ENCODE assay signal across 9 cellular contexts in the genomic region with DNA sequence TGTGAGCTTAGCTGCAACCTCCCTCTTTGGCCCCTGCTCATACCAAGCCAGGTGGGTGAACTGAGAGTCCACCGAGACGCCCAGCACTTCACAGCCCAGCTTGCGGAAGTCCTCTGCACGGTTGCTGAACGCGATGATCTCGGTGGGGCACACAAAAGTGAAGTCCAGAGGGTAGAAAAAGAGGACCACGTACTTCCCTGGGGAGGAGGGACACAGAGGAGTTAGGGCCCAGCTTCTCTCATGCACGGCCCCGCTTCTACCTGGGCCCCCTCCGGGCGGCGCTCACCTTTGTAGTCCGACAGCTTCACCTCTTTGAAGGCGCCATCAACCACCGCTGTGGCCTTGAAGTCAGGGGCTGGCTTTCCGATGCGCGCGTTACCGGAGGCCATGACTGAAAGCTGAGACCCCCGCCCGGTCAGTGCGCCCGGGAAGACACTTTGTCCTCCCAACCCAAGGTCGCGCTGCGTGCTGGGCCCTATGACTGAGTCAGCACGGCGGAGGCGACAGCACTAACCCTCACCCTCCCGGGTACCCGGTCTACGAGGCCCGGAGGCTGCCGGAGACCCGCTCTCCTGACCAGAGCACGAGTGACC. TPM values are rescaled to one million over a fixed set of nuclear protein-coding genes. Genes with fewer than 3 reads are reported as not detected.
DNase-seq lines count a peak whose midpoint lies in the region; ATAC-seq and TF ChIP-seq lines count a peak whose summit lies in the region.
"Had no signal": no experiment of that assay in that cellular context is flagged by ENCODE, and none has a peak within 500 bp of the region (broad histone marks: within the 10 kb centered on the region; RNA-seq: fewer than 3 reads in every experiment).

No MANE protein-coding gene starts in this region.

- peaks cover 22% of the 10 kb centered on the region for H3K4me1 Mint-ChIP-seq in activated T-helper 2 cell treated with anti-CD3 and anti-CD28 coated beads, Interferon-gamma antibody, Interleukin-2, Interleukin-4, amounts not matched to agents 10 μg/mL and 5 μg/mL and 100 μg/mL, durations not matched to agents 14 hours and 24 hours and 36 hours (ENCODE audit: low read depth)

- H3K36me3 Mint-ChIP-seq in activated T-helper 2 cell treated with anti-CD3 and anti-CD28 coated beads, Interferon-gamma antibody, Interleukin-2, Interleukin-4, amounts not matched to agents 10 μg/mL and 5 μg/mL and 100 μg/mL, durations not matched to agents 14 hours and 24 hours and 36 hours (ENCODE audit: low read depth), result peaks cover 34% of the 10 kb centered on the region

- H3K9me3 Mint-ChIP-seq in activated T-helper 2 cell treated with anti-CD3 and anti-CD28 coated beads, Interferon-gamma antibody, Interleukin-2, Interleukin-4, amounts not matched to agents 10 μg/mL and 5 μg/mL and 100 μg/mL, durations not matched to agents 14 hours and 24 hours and 36 hours, result no peaks in the 10 kb centered on the region

- peak overlapping the region; percentile 62 to 95 (median 90) for H3K27ac ChIP-seq in heart right ventricle
- H3K27ac ChIP-seq in gastrocnemius medialis, result peak overlapping the region; percentile 86 to 93 (median 90)

- peak overlapping the region; percentile 69 to 97 (median 92) for H3K4me3 ChIP-seq in heart right ventricle
- peak overlapping the region; percentile 84 to 90 (median 86) for H3K4me3 ChIP-seq in gastrocnemius medialis

- H3K27me3 ChIP-seq in heart right ventricle (peaks cover 0 to 12% (median 0%) of the 10 kb centered on the region in 7 donors), gastrocnemius medialis (no peaks in the 10 kb centered on the region)

- ATAC-seq in heart right ventricle (peak; percentile 18 to 57 (median 35)), gastrocnemius medialis (peak; percentile 10 to 21), GM18909 (IDR thresholded peaks at IDR 0.05; ENCODE audit: poor library complexity, unreplicated experiment) (no peak), GM18498 (IDR thresholded peaks at IDR 0.05; ENCODE audit: unreplicated experiment) (no peak)

- peak overlapping the region; percentile 91 for H3K4me3 Mint-ChIP-seq in activated T-helper 2 cell treated with anti-CD3 and anti-CD28 coated beads, Interferon-gamma antibody, Interleukin-2, Interleukin-4, amounts not matched to agents 10 μg/mL and 5 μg/mL and 100 μg/mL, durations not matched to agents 14 hours and 24 hours and 36 hours (ENCODE audit: low read depth)

- H3K36me3 ChIP-seq in heart right ventricle (peaks cover 0 to 41% (median 15%) of the 10 kb centered on the region in 9 donors), gastrocnemius medialis (peaks cover 0 to 22% of the 10 kb centered on the region in 2 donors)

- peak; percentile 59 for DNase-seq in activated CD8-positive, alpha-beta memory T cell treated with anti-CD3 and anti-CD28 coated beads for 24 hours
- no peak for DNase-seq in activated CD8-positive, alpha-beta memory T cell treated with anti-CD3 and anti-CD28 coated beads, Interleukin-2, amount 50 U/mL, for 4 hours
- no peak for DNase-seq in activated T-helper 2 cell treated with anti-CD3 and anti-CD28 coated beads, Interferon-gamma antibody, Interleukin-2, Interleukin-4, amounts not matched to agents 10 μg/mL and 5 μg/mL and 100 μg/mL, durations not matched to agents 14 hours and 24 hours and 36 hours (ENCODE audit: low spot score)
- DNase-seq in heart right ventricle, result peak in 1 of 2 donors; percentile 38
- DNase-seq in gastrocnemius medialis, result no peak
- DNase-seq in SW480 (ENCODE audit: low spot score), result no peak

- in situ Hi-C loops in gastrocnemius medialis (cut with MboI; ENCODE audit: low sequenced_read_pairs in 4 of 4), result no loop called here

- H3K27me3 Mint-ChIP-seq in activated T-helper 2 cell treated with anti-CD3 and anti-CD28 coated beads, Interferon-gamma antibody, Interleukin-2, Interleukin-4, amounts not matched to agents 10 μg/mL and 5 μg/mL and 100 μg/mL, durations not matched to agents 14 hours and 24 hours and 36 hours (ENCODE audit: low read depth), result no peaks in the 10 kb centered on the region

- H3K9me3 ChIP-seq in heart right ventricle, result no peaks in the 10 kb centered on the region
- no peaks in the 10 kb centered on the region for H3K9me3 ChIP-seq in gastrocnemius medialis

- no peak for TF ChIP-seq POLR2A in gastrocnemius medialis (IDR thresholded peaks at IDR 0.05)

- H3K4me1 ChIP-seq in heart right ventricle (peaks cover 2 to 37% (median 31%) of the 10 kb centered on the region in 9 donors), gastrocnemius medialis (peaks cover 11 to 25% of the 10 kb centered on the region in 2 donors)

- TF ChIP-seq CTCF in heart right ventricle (IDR thresholded peaks at IDR 0.05) (no peak), gastrocnemius medialis (IDR thresholded peaks at IDR 0.05 in 4 of 5, conservative IDR thresholded peaks at IDR 0.05 in 1 of 5) (no peak)

- H3K27ac Mint-ChIP-seq in activated T-helper 2 cell treated with anti-CD3 and anti-CD28 coated beads, Interferon-gamma antibody, Interleukin-2, Interleukin-4, amounts not matched to agents 10 μg/mL and 5 μg/mL and 100 μg/mL, durations not matched to agents 14 hours and 24 hours and 36 hours, result peak overlapping the region; percentile 87

- intact Hi-C loops in activated T-helper 2 cell treated with anti-CD3 and anti-CD28 coated beads, Interferon-gamma antibody, Interleukin-2, Interleukin-4, amounts not matched to agents 10 μg/mL and 5 μg/mL and 100 μg/mL, durations not matched to agents 14 hours and 24 hours and 36 hours (cut with micrococcal nuclease), result no loop called here
- intact Hi-C loops in heart right ventricle (cut with DNase I), result loop anchor here in 3 of 10 donors (5.0 to 10.0 kb wide), 2 partner anchors 34 to 96 kb away; no protein-coding TSS in a partner anchor
- intact Hi-C loops in gastrocnemius medialis (cut with DNase I; ENCODE audit: low total_unique reads), result no loop called here

- WGBS in heart right ventricle, 2 donors, result 6 to 9% methylated on average over 37 to 38 of the region's 38 CpGs

RNA-seq across cellular contexts. Expression of a gene that starts 0.6 kb away (rescaled TPM):
- total RNA-seq in activated T-helper 2 cell treated with anti-CD3 and anti-CD28 coated beads, Interferon-gamma antibody, Interleukin-2, Interleukin-4, amounts not matched to agents 10 μg/mL and 5 μg/mL and 100 μg/mL, durations not matched to agents 14 hours and 24 hours and 36 hours, result 274 and 279 TPM in 2 replicates
- total RNA-seq in heart right ventricle (100 to 1,000 TPM; 532 to 789 (median 744) TPM), gastrocnemius medialis (100 to 1,000 TPM; 357 to 551 (median 406) TPM)
- polyA plus RNA-seq in heart right ventricle, result 100 to 1,000 TPM; 235 to 827 TPM

RNA-seq across cellular contexts. Expression of a gene that starts 0.9 kb away (rescaled TPM):
- 28.6 and 29.8 TPM in 2 replicates for total RNA-seq in activated T-helper 2 cell treated with anti-CD3 and anti-CD28 coated beads, Interferon-gamma antibody, Interleukin-2, Interleukin-4, amounts not matched to agents 10 μg/mL and 5 μg/mL and 100 μg/mL, durations not matched to agents 14 hours and 24 hours and 36 hours
- total RNA-seq in heart right ventricle (1 to 10 TPM in 9 of 10 donors, under 1 TPM in 1; 0.72 to 4.8 (median 2.4) TPM), gastrocnemius medialis (not detected)
- 1 to 10 TPM; 2.7 to 3.8 TPM for polyA plus RNA-seq in heart right ventricle
- total RNA-seq: dermis microvascular lymphatic vessel endothelial cell had no signal

RNA-seq across cellular contexts. Expression of a gene that starts 5.4 kb away (rescaled TPM):
- total RNA-seq in activated T-helper 2 cell treated with anti-CD3 and anti-CD28 coated beads, Interferon-gamma antibody, Interleukin-2, Interleukin-4, amounts not matched to agents 10 μg/mL and 5 μg/mL and 100 μg/mL, durations not matched to agents 14 hours and 24 hours and 36 hours, result 38.3 and 40.6 TPM in 2 replicates
- total RNA-seq in heart right ventricle (1 to 10 TPM; 1.9 to 5.7 (median 4.1) TPM), gastrocnemius medialis (1 to 10 TPM; 1.0 to 3.9 (median 2.4) TPM)
- 1 to 10 TPM; 3.1 to 6.9 TPM for polyA plus RNA-seq in heart right ventricle

RNA-seq across cellular contexts. Expression of a gene that starts 9.7 kb away (rescaled TPM):
- total RNA-seq in activated T-helper 2 cell treated with anti-CD3 and anti-CD28 coated beads, Interferon-gamma antibody, Interleukin-2, Interleukin-4, amounts not matched to agents 10 μg/mL and 5 μg/mL and 100 μg/mL, durations not matched to agents 14 hours and 24 hours and 36 hours, result 333 and 351 TPM in 2 replicates
- total RNA-seq in heart right ventricle (100 to 1,000 TPM in 4 of 10 donors, 10 to 100 TPM in 6; 22.4 to 247 (median 70.0) TPM), gastrocnemius medialis (100 to 1,000 TPM in 2 of 4 donors, 10 to 100 TPM in 2; 59.0 to 200 (median 128) TPM)
- polyA plus RNA-seq in heart right ventricle, result 10 to 100 TPM; 41.2 to 65.4 TPM

RNA-seq across cellular contexts. Expression of a gene that starts 25.6 kb away (rescaled TPM):
- 18.3 and 25.1 TPM in 2 replicates for total RNA-seq in activated T-helper 2 cell treated with anti-CD3 and anti-CD28 coated beads, Interferon-gamma antibody, Interleukin-2, Interleukin-4, amounts not matched to agents 10 μg/mL and 5 μg/mL and 100 μg/mL, durations not matched to agents 14 hours and 24 hours and 36 hours
- total RNA-seq in heart right ventricle, result 10 to 100 TPM; 47.8 to 79.3 (median 57.8) TPM
- polyA plus RNA-seq in heart right ventricle, result 100 to 1,000 TPM in 1 of 2 donors, 10 to 100 TPM in 1; 29.7 to 173 TPM
- total RNA-seq in gastrocnemius medialis, result 10 to 100 TPM; 12.3 to 23.4 (median 17.6) TPM

Comparison
In these comparisons a context has a peak if more than half of its experiments do, and no peak if none do; other contexts are left out.
1. ATAC-seq: peak in heart right ventricle (8 of 8) and gastrocnemius medialis (2 of 2); none in GM18909 (single experiment) and GM18498 (single experiment).